8 cellular contexts compared by ENCODE assay signal in genomic region chr6:99426454-99426762, GRCh38. TPM values are rescaled to one million over a fixed set of nuclear protein-coding genes. Genes with fewer than 3 reads are reported as not detected.
DNase-seq lines count a peak whose midpoint lies in the region; ATAC-seq, FAIRE-seq and TF ChIP-seq lines count a peak whose summit lies in the region.

No MANE protein-coding gene starts in this region.

- H3K79me2 ChIP-seq in HepG2 (ENCODE audit: insufficient read depth, low read length): peaks cover 51% of the 10 kb centered on the region

- peak overlapping the region; percentile 98 for H3K9ac ChIP-seq in HepG2 (ENCODE audit: insufficient read depth, low read depth, low read length)

- TF ChIP-seq RAD21 in HepG2 (CRISPR knock-in tag; IDR thresholded peaks at IDR 0.05): no peak

- H3K4me2 ChIP-seq in HepG2 (ENCODE audit: low read depth, low read length): peak overlapping the region; percentile 89

- H3K4me3 Mint-ChIP-seq in T-helper 2 cell treated with Interferon-gamma antibody and Interleukin-4, amounts not matched to agents 5 μg/mL and 100 μg/mL, for 36 hours: peak overlapping the region; percentile 91

- POLR2A ChIA-PET in HepG2 (lab: Yijun Ruan, JAX): interaction anchor here (1.4 to 4.0 kb wide), 5 partner anchors 10 to 142 kb away, joined by 4 to 75 read pairs (median 11); partner anchors contain the start of genes CCNC and COQ3

- ATAC-seq in HepG2 (no peak), HG03159 (IDR thresholded peaks at IDR 0.05; ENCODE audit: unreplicated experiment) (no peak)

- no peaks in the 10 kb centered on the region; a peak in 1 of 5 replicates for H3K27me3 ChIP-seq in HepG2 (ENCODE audit: control insufficient read depth in 1 of 2, insufficient read depth in 2 of 2, low read length in 2 of 2)
- no peaks in the 10 kb centered on the region for H3K27me3 ChIP-seq in testis

- WGBS in HepG2 (ENCODE audit: low lambda C conversion rate): 77% methylated on average over 4 of the region's 4 CpGs
- 19 to 23% methylated on average over 4 of the region's 4 CpGs for WGBS in testis, 2 donors

- DNase-seq in T-helper 2 cell treated with Interferon-gamma antibody and Interleukin-4, amounts not matched to agents 5 μg/mL and 100 μg/mL, for 36 hours (ENCODE audit: low spot score): no peak
- no peak for DNase-seq in T-helper 2 cell
- no peak for DNase-seq in HepG2 (ENCODE audit: low spot score)
- DNase-seq in testis: no peak
- no peak for DNase-seq in iPS-NIHi11 (ENCODE audit: low spot score)
- no peak for DNase-seq in NCI-H82 (lab: John Stamatoyannopoulos, UW)

- TF ChIP-seq POLR2A in HepG2 (IDR thresholded peaks at IDR 0.05; ENCODE audit: insufficient read depth in 1 of 2, low read depth in 2 of 2, low read length in 2 of 2) (no peak), testis (IDR thresholded peaks at IDR 0.05) (no peak)

- H3K27me3 Mint-ChIP-seq in T-helper 2 cell treated with Interferon-gamma antibody and Interleukin-4, amounts not matched to agents 5 μg/mL and 100 μg/mL, for 36 hours (ENCODE audit: low read depth): no peaks in the 10 kb centered on the region

- TF ChIP-seq CTCF in HepG2 (CRISPR knock-in tag; IDR thresholded peaks at IDR 0.05) (no peak), testis (IDR thresholded peaks at IDR 0.05) (no peak)

- H3K4me1 ChIP-seq in HepG2 (ENCODE audit: insufficient read depth, low read length): peaks cover 49% of the 10 kb centered on the region
- H3K4me1 ChIP-seq in testis: peaks cover 21% of the 10 kb centered on the region

- intact Hi-C loops in HepG2 (cut with micrococcal nuclease; ENCODE audit: unreplicated experiment) (loop anchor here (1.0 kb wide), 1 partner anchor 92 kb away; no protein-coding TSS in a partner anchor), testis (cut with DNase I; ENCODE audit: low total_unique reads) (no loop called here)

- H3K36me3 Mint-ChIP-seq in T-helper 2 cell treated with Interferon-gamma antibody and Interleukin-4, amounts not matched to agents 5 μg/mL and 100 μg/mL, for 36 hours (ENCODE audit: low read depth): peaks cover 19% of the 10 kb centered on the region

- peaks cover 39% of the 10 kb centered on the region for H3K4me1 Mint-ChIP-seq in T-helper 2 cell treated with Interferon-gamma antibody and Interleukin-4, amounts not matched to agents 5 μg/mL and 100 μg/mL, for 36 hours (ENCODE audit: low read depth)

- FAIRE-seq in HepG2 (lab: Jason Lieb, UNC): no peak

- peak overlapping the region; percentile 95 for H3K27ac ChIP-seq in angular gyrus (ENCODE audit: low read depth, low read length)
- peak overlapping the region; percentile 98 for H3K27ac ChIP-seq in HepG2 (ENCODE audit: extremely low read length, insufficient read depth, low read length)
- H3K27ac ChIP-seq in testis: peak overlapping the region; percentile 96 to 99

- H3K9me3 ChIP-seq in HepG2 (ENCODE audit: low read length) (no peaks in the 10 kb centered on the region), testis (no peaks in the 10 kb centered on the region)

- H2AFZ ChIP-seq in HepG2 (ENCODE audit: low read length): no peak overlapping the region

- H3K36me3 ChIP-seq in HepG2 (replicated peaks in 1 of 2; ENCODE audit: control insufficient read depth in 1 of 2, insufficient read depth in 2 of 2, low read length in 2 of 2) (peaks cover 2 to 7% of the 10 kb centered on the region in 2 experiments), testis (ENCODE audit: low read depth, missing control alignments) (no peaks in the 10 kb centered on the region)

- BruUV-seq in HepG2 (replicated peaks; lab: Mats Ljungman, UMichigan): no TSS peak

- H3K4me3 ChIP-seq in HepG2 (replicated peaks in 1 of 3; ENCODE audit: insufficient read depth in 1 of 3, low read depth in 2 of 3, low read length in 3 of 3) (peak overlapping the region; percentile 59 to 85 (median 84)), testis (peak overlapping the region; percentile 87 to 92)

- H3K9me3 Mint-ChIP-seq in T-helper 2 cell treated with Interferon-gamma antibody and Interleukin-4, amounts not matched to agents 5 μg/mL and 100 μg/mL, for 36 hours: no peaks in the 10 kb centered on the region

- TF ChIP-seq EP300 in HepG2 (IDR thresholded peaks at IDR 0.05; ENCODE audit: low read depth in 2 of 2, low read length in 2 of 2): no peak
- no peak for TF ChIP-seq EP300 in HepG2 (CRISPR knock-in tag; IDR thresholded peaks at IDR 0.05; ENCODE audit: borderline replicate concordance)

- H3K27ac Mint-ChIP-seq in T-helper 2 cell treated with Interferon-gamma antibody and Interleukin-4, amounts not matched to agents 5 μg/mL and 100 μg/mL, for 36 hours: peak overlapping the region; percentile 98

- in situ Hi-C loops in HepG2 (cut with HindIII; ENCODE audit: extremely low pct_ligation_motif_present, low pct_unique_long_range_greater_than_20kb): no loop called here

- CTCF ChIA-PET in HepG2 (lab: Yijun Ruan, JAX; ENCODE audit: low intra/inter-chr PET ratio, low total read pairs): no interaction called here

- H4K20me1 ChIP-seq in HepG2 (ENCODE audit: insufficient read depth, low read length): peaks cover 29% of the 10 kb centered on the region

TF ChIP-seq in HepG2, 621 proteins besides CTCF, POLR2A, EP300 and RAD21 (continues in another document):
- TF ChIP-seq HMGA1 (CRISPR knock-in tag; conservative IDR thresholded peaks at IDR 0.05) (no peak), ZMYM4 (CRISPR knock-in tag; IDR thresholded peaks at IDR 0.05) (no peak), ZNF256 (CRISPR knock-in tag; conservative IDR thresholded peaks at IDR 0.05) (no peak), MXD4 (CRISPR knock-in tag; IDR thresholded peaks at IDR 0.05) (no peak), SNRNP70 (IDR thresholded peaks at IDR 0.05; ENCODE audit: low read depth, low read length) (no peak), NFRKB (IDR thresholded peaks at IDR 0.05) (no peak), NFKBIZ (CRISPR knock-in tag; IDR thresholded peaks at IDR 0.05) (no peak), RXRB (CRISPR knock-in tag; IDR thresholded peaks at IDR 0.05; ENCODE audit: borderline replicate concordance) (no peak)

RNA-seq across cellular contexts. Expression of gene PNISR, which starts 1.3 kb away (rescaled TPM):
- total RNA-seq in HepG2 (2016; rRNA removed; fragmentation: Illumina TruSeq; extraction: Trizol): 29.7 and 48.0 TPM in 2 replicates
- 7.4 and 8.5 TPM in 2 replicates for total RNA-seq in HepG2 (2016; cell fraction: cytosol; rRNA removed; fragmentation: Illumina TruSeq; extraction: Trizol; ENCODE audit: low read depth)
- total RNA-seq in HepG2 (2016; cell fraction: insoluble cytoplasmic fraction; rRNA removed; fragmentation: Illumina TruSeq; extraction: Trizol): 30.4 and 48.4 TPM in 2 replicates
- total RNA-seq in HepG2 (2016; cell fraction: membrane; rRNA removed; fragmentation: Illumina TruSeq; extraction: Trizol): 10.1 and 11.9 TPM in 2 replicates
- total RNA-seq in HepG2 (2016; cell fraction: nucleus; rRNA removed; fragmentation: Illumina TruSeq; extraction: Trizol): 96.9 and 105 TPM in 2 replicates
- 41.9 and 43.0 TPM in 2 replicates for polyA plus RNA-seq in HepG2 (2011; rRNA removed)
- 8.4 and 11.7 TPM in 2 replicates for polyA plus RNA-seq in HepG2 (2011; cell fraction: cytosol; rRNA removed)
- polyA plus RNA-seq in HepG2 (2011; cell fraction: nucleus; rRNA removed): 108 and 145 TPM in 2 replicates
- polyA plus RNA-seq in HepG2 (2012): 74.4 and 86.0 TPM in 2 replicates
- 0.80 and 1.4 TPM in 2 replicates for polyA plus RNA-seq in HepG2 (2016; cell fraction: cytosol; fragmentation: Illumina TruSeq; extraction: Trizol; ENCODE audit: low read depth)
- 37.3 and 39.1 TPM in 2 replicates for polyA plus RNA-seq in HepG2 (2016; cell fraction: insoluble cytoplasmic fraction; fragmentation: Illumina TruSeq; extraction: Trizol; ENCODE audit: low read depth)
- polyA plus RNA-seq in HepG2 (2016; cell fraction: membrane; fragmentation: Illumina TruSeq; extraction: Trizol; ENCODE audit: low read depth): 1.9 and 2.1 TPM in 2 replicates
- 161 and 180 TPM in 2 replicates for polyA plus RNA-seq in HepG2 (2016; cell fraction: nucleus; fragmentation: Illumina TruSeq; extraction: Trizol; ENCODE audit: insufficient read depth, low read depth)
- 21.2 and 33.6 TPM in 2 replicates for polyA minus RNA-seq in HepG2 (2011; rRNA and poly(A)+ RNA removed; ENCODE audit: low replicate concordance)
- polyA minus RNA-seq in HepG2 (2011; cell fraction: cytosol; rRNA and poly(A)+ RNA removed): 9.4 and 10.3 TPM in 2 replicates
- polyA minus RNA-seq in HepG2 (2011; cell fraction: nucleus; rRNA and poly(A)+ RNA removed): 216 and 237 TPM in 2 replicates
- total RNA-seq in testis: 100 to 1,000 TPM; 173 to 184 TPM
- 57.7 TPM for polyA plus RNA-seq in testis (ENCODE audit: insufficient read depth, low read depth, low replicate concordance)

RNA-seq across cellular contexts. Expression of gene COQ3, which starts 32.4 kb away (rescaled TPM):
- total RNA-seq in HepG2 (2016; rRNA removed; fragmentation: Illumina TruSeq; extraction: Trizol) (20.5 and 26.6 TPM in 2 replicates), testis (1 to 10 TPM; 2.3 to 2.8 TPM)
- 9.0 and 10.6 TPM in 2 replicates for total RNA-seq in HepG2 (2016; cell fraction: cytosol; rRNA removed; fragmentation: Illumina TruSeq; extraction: Trizol; ENCODE audit: low read depth)
- 19.2 and 28.7 TPM in 2 replicates for total RNA-seq in HepG2 (2016; cell fraction: insoluble cytoplasmic fraction; rRNA removed; fragmentation: Illumina TruSeq; extraction: Trizol)
- 8.8 and 10.7 TPM in 2 replicates for total RNA-seq in HepG2 (2016; cell fraction: membrane; rRNA removed; fragmentation: Illumina TruSeq; extraction: Trizol)
- 6.4 and 9.0 TPM in 2 replicates for total RNA-seq in HepG2 (2016; cell fraction: nucleus; rRNA removed; fragmentation: Illumina TruSeq; extraction: Trizol)
- polyA plus RNA-seq in HepG2 (2011; rRNA removed) (4.8 and 5.3 TPM in 2 replicates), testis (ENCODE audit: insufficient read depth, low read depth, low replicate concordance) (4.8 TPM)
- 3.1 and 4.3 TPM in 2 replicates for polyA plus RNA-seq in HepG2 (2011; cell fraction: cytosol; rRNA removed)
- polyA plus RNA-seq in HepG2 (2011; cell fraction: nucleus; rRNA removed): 3.0 and 3.5 TPM in 2 replicates
- 4.8 TPM in 2 replicates for polyA plus RNA-seq in HepG2 (2012)
- 5.3 and 6.0 TPM in 2 replicates for polyA plus RNA-seq in HepG2 (2016; cell fraction: cytosol; fragmentation: Illumina TruSeq; extraction: Trizol; ENCODE audit: low read depth)
- 21.4 and 27.4 TPM in 2 replicates for polyA plus RNA-seq in HepG2 (2016; cell fraction: insoluble cytoplasmic fraction; fragmentation: Illumina TruSeq; extraction: Trizol; ENCODE audit: low read depth)
- 6.3 and 7.4 TPM in 2 replicates for polyA plus RNA-seq in HepG2 (2016; cell fraction: membrane; fragmentation: Illumina TruSeq; extraction: Trizol; ENCODE audit: low read depth)
- 15.4 and 16.2 TPM in 2 replicates for polyA plus RNA-seq in HepG2 (2016; cell fraction: nucleus; fragmentation: Illumina TruSeq; extraction: Trizol; ENCODE audit: insufficient read depth, low read depth)
- 0.86 and 6.7 TPM in 2 replicates for polyA minus RNA-seq in HepG2 (2011; rRNA and poly(A)+ RNA removed; ENCODE audit: low replicate concordance)
- 1.4 and 2.1 TPM in 2 replicates for polyA minus RNA-seq in HepG2 (2011; cell fraction: cytosol; rRNA and poly(A)+ RNA removed)
- 1.4 and 1.7 TPM in 2 replicates for polyA minus RNA-seq in HepG2 (2011; cell fraction: nucleus; rRNA and poly(A)+ RNA removed)
